8 cellular contexts compared by ENCODE assay signal in genomic region chr3:193831495-193832455, GRCh38.
DNase-seq lines count a peak whose midpoint lies in the region; ATAC-seq and TF ChIP-seq lines count a peak whose summit lies in the region.

No MANE protein-coding gene starts in this region.

- peaks cover 7 to 23% (median 9%) of the 10 kb centered on the region in 3 donors for H3K4me1 ChIP-seq in skeletal muscle tissue (ENCODE audit: control insufficient read depth in 3 of 3, insufficient read depth in 3 of 3, low read length in 3 of 3)

- peak; percentile 82 for DNase-seq in DMS153 (lab: John Stamatoyannopoulos, UW)
- DNase-seq in MV-4-11 (lab: John Stamatoyannopoulos, UW) = peak; percentile 91
- peak; percentile 99 for DNase-seq in epithelial cell of prostate (ENCODE audit: low read depth, low spot score)
- DNase-seq in NCI-H524 treated with DMSO at 0.1 percent for 48 hours (lab: John Stamatoyannopoulos, UW) = no peak
- no peak for DNase-seq in HEK293T (ENCODE audit: extremely low spot score)
- DNase-seq in H7 = no peak

- H3K4me3 ChIP-seq in skeletal muscle tissue (ENCODE audit: low read length in 3 of 3) (no peak overlapping the region), H7 (ENCODE audit: insufficient read depth, low read depth, low read length) (no peak overlapping the region)

- no peaks in the 10 kb centered on the region for H3K36me3 ChIP-seq in skeletal muscle tissue (ENCODE audit: control insufficient read depth in 3 of 3, insufficient read depth in 3 of 3, low read length in 3 of 3)
- no peaks in the 10 kb centered on the region for H3K36me3 ChIP-seq in H7 (replicated peaks; ENCODE audit: control insufficient read depth, insufficient read depth, low read length)

- peaks cover 0 to 3% (median 0%) of the 10 kb centered on the region in 3 donors for H3K27me3 ChIP-seq in skeletal muscle tissue (ENCODE audit: control insufficient read depth in 3 of 3, insufficient read depth in 3 of 3, low read length in 3 of 3)
- no peaks in the 10 kb centered on the region for H3K27me3 ChIP-seq in H7 (ENCODE audit: control insufficient read depth, insufficient read depth, low read length)

- H3K9ac ChIP-seq in skeletal muscle tissue (ENCODE audit: low read depth in 1 of 3, low read length in 3 of 3) = no peak overlapping the region

- POLR2A ChIA-PET in HEK293T (lab: Yijun Ruan, JAX) = no interaction called here

- no peaks in the 10 kb centered on the region for H3K9me3 ChIP-seq in skeletal muscle tissue (ENCODE audit: control insufficient read depth in 3 of 3, low read length in 3 of 3)

- H3K27ac ChIP-seq in epithelial cell of prostate (peak overlapping the region; percentile 100), skeletal muscle tissue (ENCODE audit: low read depth, low read length) (peak overlapping the region; percentile 12)

- peak; percentile 71 for ATAC-seq in GM21515 (IDR thresholded peaks at IDR 0.05; ENCODE audit: unreplicated experiment)

- CTCF ChIA-PET in HEK293T (lab: Yijun Ruan, JAX) = no interaction called here

TF ChIP-seq in HEK293T, 16 proteins besides CTCF, POLR2A, EP300 and RAD21:
- TF ChIP-seq LEF1 (IDR thresholded peaks at IDR 0.05; ENCODE audit: borderline replicate concordance) (no peak), ZNF384 (IDR thresholded peaks at IDR 0.05) (no peak), NFRKB (IDR thresholded peaks at IDR 0.05) (no peak), L3MBTL2 (conservative IDR thresholded peaks at IDR 0.05) (no peak), PKNOX1 (IDR thresholded peaks at IDR 0.05) (no peak), TARDBP (IDR thresholded peaks at IDR 0.05) (no peak), SP1 (IDR thresholded peaks at IDR 0.05) (no peak), BHLHE40 (IDR thresholded peaks at IDR 0.05; ENCODE audit: borderline replicate concordance) (no peak), SUZ12 (IDR thresholded peaks at IDR 0.05) (no peak), CTBP1 (IDR thresholded peaks at IDR 0.05; ENCODE audit: borderline replicate concordance) (no peak)
TF ChIP-seq in HEK293T: peak in this region for 0.

Comparison
In these comparisons a context has a peak if more than half of its experiments do, and no peak if none do; other contexts are left out.
1. DNase-seq: peak in DMS153 (single experiment), MV-4-11 (single experiment) and epithelial cell of prostate (single experiment); none in NCI-H524 treated with DMSO at 0.1 percent for 48 hours (single experiment), HEK293T (single experiment) and H7 (single experiment).